ENCODE assay signal across 23 cellular contexts in genomic region chr1:210801501-210801900, GRCh38.
"Had no signal": no experiment of that assay in that cellular context is flagged by ENCODE, and none has a peak within 500 bp of the region (broad histone marks: within the 10 kb centered on the region; RNA-seq: fewer than 3 reads in every experiment).

No MANE protein-coding gene starts in this region.

- H3K27me3 ChIP-seq: testis, tibial artery, upper lobe of left lung had no signal

- H3K4me3 ChIP-seq: gastroesophageal sphincter, heart left ventricle, lung, mucosa of descending colon, prostate gland, skin epidermis, spleen, testis, tibial artery, upper lobe of left lung had no signal

- DNase-seq: cerebellar nuclear complex; cortex of kidney; effector CD4-positive, alpha-beta T cell; heart left ventricle; hippocampal formation; immature natural killer cell; naive B cell; nucleus accumbens; right cardiac atrium; spleen; stimulated activated CD4-positive, alpha-beta T cell treated with anti-CD3 and anti-CD28 coated beads, Interleukin-4, amount 100 ng/mL, for 4 hours; stimulated activated naive CD8-positive, alpha-beta T cell treated with anti-CD3 and anti-CD28 coated beads, Interleukin-15, Interleukin-2, amounts not matched to agents 100 U/mL and 50 U/mL, for 24 hours; substantia nigra; testis; tibial artery; upper lobe of left lung had no signal

- ATAC-seq: foreskin keratinocyte; gastroesophageal sphincter; heart left ventricle; mucosa of descending colon; right cardiac atrium; stimulated activated memory B cell treated with anti-CD40 and anti-IgM and Interleukin-4, amounts not matched to agents 10 μg/mL and 1 μg/mL and 100 μg/mL, for 72 hours; stimulated activated naive CD8-positive, alpha-beta T cell treated with anti-CD3 and anti-CD28 coated beads, Interleukin-15, Interleukin-2, amounts not matched to agents 100 U/mL and 50 U/mL, for 24 hours had no signal

- H3K27ac ChIP-seq: foreskin keratinocyte, gastroesophageal sphincter, heart left ventricle, prostate gland, skin epidermis, spleen, testis, tibial artery, upper lobe of left lung had no signal

- H3K36me3 ChIP-seq: gastroesophageal sphincter, heart left ventricle, prostate gland, spleen, tibial artery, upper lobe of left lung had no signal

- H3K4me1 ChIP-seq: foreskin keratinocyte, gastroesophageal sphincter, heart left ventricle, prostate gland, spleen, testis, tibial artery, upper lobe of left lung had no signal

- H3K9me3 ChIP-seq: gastroesophageal sphincter, heart left ventricle, mucosa of descending colon, prostate gland, spleen, testis, tibial artery, upper lobe of left lung had no signal
